1 cellular context compared by ENCODE assay signal in the genomic region with DNA sequence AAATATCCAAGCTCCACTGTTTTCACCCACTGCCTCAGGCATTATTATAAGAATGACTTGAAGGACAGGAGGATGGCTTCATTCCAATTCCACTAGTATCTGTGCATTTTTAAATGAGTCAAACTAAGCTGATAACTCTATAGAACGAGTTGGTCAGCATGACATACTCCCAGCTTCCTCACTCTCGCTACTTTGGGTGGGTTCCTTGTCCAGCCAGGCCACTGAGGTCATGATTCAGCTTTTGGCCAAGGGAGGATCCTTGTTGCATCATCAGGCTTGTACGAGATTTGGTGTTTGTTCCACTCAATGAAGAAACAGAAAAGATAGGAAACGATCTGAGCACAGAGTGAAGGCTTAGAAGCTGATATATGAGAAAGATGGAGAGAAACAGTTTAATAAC.
TF ChIP-seq lines count a peak whose summit lies in the region.

No MANE protein-coding gene starts in this region.

TF ChIP-seq in K562, 482 proteins besides CTCF, POLR2A, EP300 and RAD21 (continued from another document):
- no peak for TF ChIP-seq DMBX1 (CRISPR knock-in tag; IDR thresholded peaks at IDR 0.05; ENCODE audit: borderline replicate concordance)
- TF ChIP-seq NR2C1 (IDR thresholded peaks at IDR 0.05) = no peak
- TF ChIP-seq NR2C1 (tag; IDR thresholded peaks at IDR 0.05) = no peak
- no peak for TF ChIP-seq JUND (IDR thresholded peaks at IDR 0.05; ENCODE audit: borderline replicate concordance, low read depth, low read length)
- TF ChIP-seq JUND (tag; IDR thresholded peaks at IDR 0.05; ENCODE audit: borderline replicate concordance, low read depth, low read length) = peak; percentile 32; the same call in 1 of the 3 replicates
- TF ChIP-seq FOSL1 (tag; conservative IDR thresholded peaks at IDR 0.05) = peak; percentile 33; the same call in 1 of the 2 replicates
- TF ChIP-seq ZSCAN32 (CRISPR knock-in tag; IDR thresholded peaks at IDR 0.05) = 0 out of 2 replicates have a peak, but pooled peaks have one; percentile 49
- no peak for TF ChIP-seq ZNF644 (tag; IDR thresholded peaks at IDR 0.05; ENCODE audit: low read depth)
- no peak for TF ChIP-seq CHCHD3 (CRISPR knock-in tag; IDR thresholded peaks at IDR 0.05)
- TF ChIP-seq, protein P1, sequence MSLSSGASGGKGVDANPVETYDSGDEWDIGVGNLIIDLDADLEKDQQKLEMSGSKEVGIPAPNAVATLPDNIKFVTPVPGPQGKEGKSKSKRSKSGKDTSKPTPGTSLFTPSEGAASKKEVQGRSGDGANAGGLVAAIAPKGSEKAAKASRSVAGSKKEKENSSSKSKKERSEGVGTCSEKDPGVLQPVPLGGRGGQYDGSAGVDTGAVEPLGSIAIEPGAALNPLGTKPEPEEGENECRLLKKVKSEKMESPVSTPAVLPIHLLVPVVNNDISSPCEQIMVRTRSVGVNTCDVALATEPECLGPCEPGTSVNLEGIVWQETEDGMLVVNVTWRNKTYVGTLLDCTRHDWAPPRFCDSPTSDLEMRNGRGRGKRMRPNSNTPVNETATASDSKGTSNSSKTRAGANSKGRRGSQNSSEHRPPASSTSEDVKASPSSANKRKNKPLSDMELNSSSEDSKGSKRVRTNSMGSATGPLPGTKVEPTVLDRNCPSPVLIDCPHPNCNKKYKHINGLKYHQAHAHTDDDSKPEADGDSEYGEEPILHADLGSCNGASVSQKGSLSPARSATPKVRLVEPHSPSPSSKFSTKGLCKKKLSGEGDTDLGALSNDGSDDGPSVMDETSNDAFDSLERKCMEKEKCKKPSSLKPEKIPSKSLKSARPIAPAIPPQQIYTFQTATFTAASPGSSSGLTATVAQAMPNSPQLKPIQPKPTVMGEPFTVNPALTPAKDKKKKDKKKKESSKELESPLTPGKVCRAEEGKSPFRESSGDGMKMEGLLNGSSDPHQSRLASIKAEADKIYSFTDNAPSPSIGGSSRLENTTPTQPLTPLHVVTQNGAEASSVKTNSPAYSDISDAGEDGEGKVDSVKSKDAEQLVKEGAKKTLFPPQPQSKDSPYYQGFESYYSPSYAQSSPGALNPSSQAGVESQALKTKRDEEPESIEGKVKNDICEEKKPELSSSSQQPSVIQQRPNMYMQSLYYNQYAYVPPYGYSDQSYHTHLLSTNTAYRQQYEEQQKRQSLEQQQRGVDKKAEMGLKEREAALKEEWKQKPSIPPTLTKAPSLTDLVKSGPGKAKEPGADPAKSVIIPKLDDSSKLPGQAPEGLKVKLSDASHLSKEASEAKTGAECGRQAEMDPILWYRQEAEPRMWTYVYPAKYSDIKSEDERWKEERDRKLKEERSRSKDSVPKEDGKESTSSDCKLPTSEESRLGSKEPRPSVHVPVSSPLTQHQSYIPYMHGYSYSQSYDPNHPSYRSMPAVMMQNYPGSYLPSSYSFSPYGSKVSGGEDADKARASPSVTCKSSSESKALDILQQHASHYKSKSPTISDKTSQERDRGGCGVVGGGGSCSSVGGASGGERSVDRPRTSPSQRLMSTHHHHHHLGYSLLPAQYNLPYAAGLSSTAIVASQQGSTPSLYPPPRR (CRISPR knock-in tag; IDR thresholded peaks at IDR 0.05; ENCODE audit: borderline replicate concordance) = no peak
- peak; percentile 86 for TF ChIP-seq ATF3 (IDR thresholded peaks at IDR 0.05)
- TF ChIP-seq ATF3 (CRISPR knock-in tag; conservative IDR thresholded peaks at IDR 0.05) = no peak
- TF ChIP-seq GABPB2 (CRISPR knock-in tag; conservative IDR thresholded peaks at IDR 0.05) = no peak
- TF ChIP-seq OTX1 (CRISPR knock-in tag; IDR thresholded peaks at IDR 0.05) = no peak
- TF ChIP-seq ID3 (CRISPR knock-in tag; IDR thresholded peaks at IDR 0.05) = no peak
- TF ChIP-seq ID3 (tag; IDR thresholded peaks at IDR 0.05) = no peak
- TF ChIP-seq CEBPB (tag; IDR thresholded peaks at IDR 0.05) = peak; percentile 38
- TF ChIP-seq ASH1L (IDR thresholded peaks at IDR 0.05; ENCODE audit: borderline replicate concordance, low read depth, partially characterized antibody) = no peak
- no peak for TF ChIP-seq CEBPG (CRISPR knock-in tag; IDR thresholded peaks at IDR 0.05)
- TF ChIP-seq CEBPG (tag; conservative IDR thresholded peaks at IDR 0.05 in 1 of 2, IDR thresholded peaks at IDR 0.05 in 1 of 2) = peak; percentile 70 to 76
- TF ChIP-seq SMC3 (conservative IDR thresholded peaks at IDR 0.05; ENCODE audit: insufficient read depth, low read depth, low read length) = no peak
- TF ChIP-seq, protein P2, sequence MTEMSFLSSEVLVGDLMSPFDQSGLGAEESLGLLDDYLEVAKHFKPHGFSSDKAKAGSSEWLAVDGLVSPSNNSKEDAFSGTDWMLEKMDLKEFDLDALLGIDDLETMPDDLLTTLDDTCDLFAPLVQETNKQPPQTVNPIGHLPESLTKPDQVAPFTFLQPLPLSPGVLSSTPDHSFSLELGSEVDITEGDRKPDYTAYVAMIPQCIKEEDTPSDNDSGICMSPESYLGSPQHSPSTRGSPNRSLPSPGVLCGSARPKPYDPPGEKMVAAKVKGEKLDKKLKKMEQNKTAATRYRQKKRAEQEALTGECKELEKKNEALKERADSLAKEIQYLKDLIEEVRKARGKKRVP (CRISPR knock-in tag; IDR thresholded peaks at IDR 0.05) = peak; percentile 84
- TF ChIP-seq SRF (CRISPR knock-in tag; IDR thresholded peaks at IDR 0.05) = no peak
